ENCODE assay signal across 11 cellular contexts in the genomic region with DNA sequence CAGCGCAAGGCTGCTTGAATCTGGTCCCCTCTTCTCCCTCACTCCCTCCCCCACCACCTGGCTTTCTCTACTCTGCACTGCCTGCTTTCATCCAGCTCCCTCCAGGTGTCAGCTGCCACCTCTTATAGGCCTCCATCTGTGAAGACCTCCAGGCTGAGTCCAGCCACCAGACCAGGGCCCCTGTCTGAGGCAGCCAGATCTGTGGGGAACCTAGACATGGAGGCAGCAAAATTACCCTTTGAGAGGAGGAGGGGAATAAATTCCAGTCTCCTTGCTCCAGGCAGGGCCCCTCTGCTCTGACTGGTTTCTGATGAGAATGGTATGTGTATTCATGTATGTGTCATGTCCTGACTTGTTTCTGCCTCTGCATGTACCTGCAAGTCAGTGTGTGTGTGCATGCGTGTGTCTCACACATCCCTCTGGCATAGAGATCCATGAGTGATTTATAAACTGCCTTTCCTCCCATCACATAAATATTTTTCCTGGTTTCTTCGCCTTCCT. TPM values are rescaled to one million over a fixed set of nuclear protein-coding genes. Genes with fewer than 3 reads are reported as not detected.
DNase-seq lines count a peak whose midpoint lies in the region; ATAC-seq and TF ChIP-seq lines count a peak whose summit lies in the region.
"Had no signal": no experiment of that assay in that cellular context is flagged by ENCODE, and none has a peak within 500 bp of the region (broad histone marks: within the 10 kb centered on the region; RNA-seq: fewer than 3 reads in every experiment).

No MANE protein-coding gene starts in this region.

- H3K27me3 ChIP-seq in hepatocyte (no peaks in the 10 kb centered on the region), Peyer's patch (no peaks in the 10 kb centered on the region)
- H3K27me3 ChIP-seq: ascending aorta, BLaER1 had no signal

- CTCF ChIA-PET in activated CD8-positive, alpha-beta T cell treated with anti-CD3 and anti-CD28 coated beads, Interleukin-2, amount 10 ng/mL, durations not matched to agents 7 days and 5 days (lab: Charles Lee): no interaction called here
- CTCF ChIA-PET in activated CD8-positive, alpha-beta T cell treated with anti-CD3 and anti-CD28 coated beads for 36 hours (lab: Charles Lee): no interaction called here

- H3K4me3 ChIP-seq in hepatocyte (no peak overlapping the region), Peyer's patch (no peak overlapping the region)
- H3K4me3 ChIP-seq: ascending aorta, BLaER1 had no signal

- H3K79me2 ChIP-seq in hepatocyte: peaks cover 56% of the 10 kb centered on the region

- H3K4me1 ChIP-seq in hepatocyte (ENCODE audit: insufficient read depth) (peaks cover 43% of the 10 kb centered on the region), Peyer's patch (peaks cover 0 to 48% (median 0%) of the 10 kb centered on the region in 4 donors)

- H3K9me2 ChIP-seq in hepatocyte (replicated peaks; ENCODE audit: insufficient read depth): no peaks in the 10 kb centered on the region

- H3K27ac Mint-ChIP-seq in activated CD8-positive, alpha-beta T cell treated with anti-CD3 and anti-CD28 coated beads, Interleukin-2, amount 10 ng/mL, durations not matched to agents 7 days and 5 days: peak overlapping the region; percentile 48
- H3K27ac Mint-ChIP-seq in activated CD8-positive, alpha-beta T cell treated with anti-CD3 and anti-CD28 coated beads for 36 hours: no peak overlapping the region
- H3K27ac Mint-ChIP-seq in T-helper 17 cell: peak overlapping the region; percentile 41

- no peak for ATAC-seq in activated CD8-positive, alpha-beta T cell treated with anti-CD3 and anti-CD28 coated beads, Interleukin-2, amount 10 ng/mL, durations not matched to agents 7 days and 5 days
- no peak for ATAC-seq in activated CD8-positive, alpha-beta T cell treated with anti-CD3 and anti-CD28 coated beads for 36 hours
- no peak for ATAC-seq in T-helper 17 cell
- no peak for ATAC-seq in HG03439 (IDR thresholded peaks at IDR 0.05; ENCODE audit: unreplicated experiment)

- no peak overlapping the region for H3K4me3 Mint-ChIP-seq in activated CD8-positive, alpha-beta T cell treated with anti-CD3 and anti-CD28 coated beads, Interleukin-2, amount 10 ng/mL, durations not matched to agents 7 days and 5 days
- H3K4me3 Mint-ChIP-seq in activated CD8-positive, alpha-beta T cell treated with anti-CD3 and anti-CD28 coated beads for 36 hours: no peak overlapping the region
- no peak overlapping the region for H3K4me3 Mint-ChIP-seq in T-helper 17 cell

- no peak overlapping the region for H3K4me2 ChIP-seq in hepatocyte
- H3K4me2 ChIP-seq: BLaER1 had no signal

- peaks cover 13% of the 10 kb centered on the region for H3K4me1 Mint-ChIP-seq in activated CD8-positive, alpha-beta T cell treated with anti-CD3 and anti-CD28 coated beads, Interleukin-2, amount 10 ng/mL, durations not matched to agents 7 days and 5 days (ENCODE audit: low read depth)
- peaks cover 23% of the 10 kb centered on the region for H3K4me1 Mint-ChIP-seq in activated CD8-positive, alpha-beta T cell treated with anti-CD3 and anti-CD28 coated beads for 36 hours (ENCODE audit: low read depth)
- H3K4me1 Mint-ChIP-seq in T-helper 17 cell: peaks cover 51% of the 10 kb centered on the region

- DNase-seq in activated CD8-positive, alpha-beta T cell treated with anti-CD3 and anti-CD28 coated beads, Interleukin-2, amount 10 ng/mL, durations not matched to agents 7 days and 5 days: no peak
- DNase-seq in activated CD8-positive, alpha-beta T cell treated with anti-CD3 and anti-CD28 coated beads for 36 hours: no peak
- no peak for DNase-seq in T-helper 17 cell
- peak; percentile 41 for DNase-seq in hepatocyte (ENCODE audit: low spot score)
- DNase-seq in Peyer's patch: no peak
- no peak for DNase-seq in NCI-H1048 (lab: John Stamatoyannopoulos, UW)
- DNase-seq: activated CD4-positive, alpha-beta T cell treated with anti-CD3 and anti-CD28 coated beads, Interleukin-2, amount 50 U/mL, for 48 hours had no signal

- H4K20me1 ChIP-seq in hepatocyte (ENCODE audit: insufficient read depth, poor library complexity, severe bottlenecking): peaks cover 6% of the 10 kb centered on the region

- H3K9me3 ChIP-seq in T-helper 17 cell (ENCODE audit: control insufficient read depth, low read length, poor library complexity, severe bottlenecking) (no peaks in the 10 kb centered on the region), hepatocyte (ENCODE audit: low read depth) (no peaks in the 10 kb centered on the region), Peyer's patch (no peaks in the 10 kb centered on the region)
- H3K9me3 ChIP-seq: ascending aorta, BLaER1 had no signal

- H3K36me3 ChIP-seq in hepatocyte (replicated peaks; ENCODE audit: insufficient read depth, low read depth) (no peaks in the 10 kb centered on the region), Peyer's patch (peaks cover 0 to 4% (median 0%) of the 10 kb centered on the region in 3 donors)
- H3K36me3 ChIP-seq: ascending aorta had no signal

- no peak overlapping the region for H2AFZ ChIP-seq in hepatocyte

- 87% methylated on average over 3 of the region's 3 CpGs for WGBS in hepatocyte (ENCODE audit: low lambda C conversion rate, missing lambda C conversion rate)

- no peak for TF ChIP-seq CTCF in activated CD8-positive, alpha-beta T cell treated with anti-CD3 and anti-CD28 coated beads for 36 hours (IDR thresholded peaks at IDR 0.05)
- TF ChIP-seq CTCF in hepatocyte (IDR thresholded peaks at IDR 0.05; ENCODE audit: poor library complexity): no peak
- TF ChIP-seq CTCF in Peyer's patch (IDR thresholded peaks at IDR 0.05): no peak

- H3K9me3 Mint-ChIP-seq in activated CD8-positive, alpha-beta T cell treated with anti-CD3 and anti-CD28 coated beads, Interleukin-2, amount 10 ng/mL, durations not matched to agents 7 days and 5 days (ENCODE audit: insufficient read depth): peaks cover 6% of the 10 kb centered on the region
- peaks cover 5% of the 10 kb centered on the region for H3K9me3 Mint-ChIP-seq in activated CD8-positive, alpha-beta T cell treated with anti-CD3 and anti-CD28 coated beads for 36 hours

- peaks cover 31% of the 10 kb centered on the region for H3K36me3 Mint-ChIP-seq in activated CD8-positive, alpha-beta T cell treated with anti-CD3 and anti-CD28 coated beads, Interleukin-2, amount 10 ng/mL, durations not matched to agents 7 days and 5 days (ENCODE audit: low read depth)
- H3K36me3 Mint-ChIP-seq in activated CD8-positive, alpha-beta T cell treated with anti-CD3 and anti-CD28 coated beads for 36 hours (ENCODE audit: low read depth): peaks cover 9% of the 10 kb centered on the region
- H3K36me3 Mint-ChIP-seq in T-helper 17 cell (ENCODE audit: low read depth): peaks cover 14% of the 10 kb centered on the region

- no peak for TF ChIP-seq POLR2A in Peyer's patch (IDR thresholded peaks at IDR 0.05)

- intact Hi-C loops in activated CD8-positive, alpha-beta T cell treated with anti-CD3 and anti-CD28 coated beads for 36 hours (cut with micrococcal nuclease): no loop called here

- POLR2A ChIA-PET in activated CD8-positive, alpha-beta T cell treated with anti-CD3 and anti-CD28 coated beads, Interleukin-2, amount 10 ng/mL, durations not matched to agents 7 days and 5 days (lab: Charles Lee): no interaction called here
- POLR2A ChIA-PET in activated CD8-positive, alpha-beta T cell treated with anti-CD3 and anti-CD28 coated beads for 36 hours (lab: Charles Lee): no interaction called here

- H3K27ac ChIP-seq in hepatocyte (peak overlapping the region; percentile 78), temporal lobe (ENCODE audit: low read depth, low read length) (peak overlapping the region; percentile 77), Peyer's patch (no peak overlapping the region)
- H3K27ac ChIP-seq: ascending aorta, BLaER1 had no signal

- peaks cover 9% of the 10 kb centered on the region for H3K27me3 Mint-ChIP-seq in activated CD8-positive, alpha-beta T cell treated with anti-CD3 and anti-CD28 coated beads, Interleukin-2, amount 10 ng/mL, durations not matched to agents 7 days and 5 days (ENCODE audit: low read depth)
- no peaks in the 10 kb centered on the region for H3K27me3 Mint-ChIP-seq in activated CD8-positive, alpha-beta T cell treated with anti-CD3 and anti-CD28 coated beads for 36 hours
- H3K27me3 Mint-ChIP-seq in T-helper 17 cell: no peaks in the 10 kb centered on the region

RNA-seq across cellular contexts. Expression of gene MINK1, which starts 21.1 kb away (rescaled TPM):
- total RNA-seq in activated CD8-positive, alpha-beta T cell treated with anti-CD3 and anti-CD28 coated beads, Interleukin-2, amount 10 ng/mL, durations not matched to agents 7 days and 5 days: 10 to 100 TPM; 68.1 to 73.2 TPM
- total RNA-seq in activated CD8-positive, alpha-beta T cell treated with anti-CD3 and anti-CD28 coated beads for 36 hours: 10 to 100 TPM; 50.8 to 51.5 TPM
- total RNA-seq in T-helper 17 cell (100 to 1,000 TPM; 188 to 263 TPM), hepatocyte (24.4 and 45.3 TPM in 2 replicates), temporal lobe (22.9 TPM), Peyer's patch (100 to 1,000 TPM; 111 to 278 (median 223) TPM)
- polyA plus RNA-seq in hepatocyte: 39.7 and 49.4 TPM in 2 replicates

RNA-seq across cellular contexts. Expression of gene C17orf107, which starts 45.1 kb away (rescaled TPM):
- 1 to 10 TPM in 1 of 2 experiments, under 1 TPM in 1; 0.97 to 1.1 TPM for total RNA-seq in activated CD8-positive, alpha-beta T cell treated with anti-CD3 and anti-CD28 coated beads, Interleukin-2, amount 10 ng/mL, durations not matched to agents 7 days and 5 days
- 1 to 10 TPM; 3.0 to 3.6 TPM for total RNA-seq in activated CD8-positive, alpha-beta T cell treated with anti-CD3 and anti-CD28 coated beads for 36 hours
- total RNA-seq in T-helper 17 cell (10 to 100 TPM; 10.7 to 12.8 TPM), hepatocyte (7.4 and 9.1 TPM in 2 replicates), temporal lobe (3.7 TPM), Peyer's patch (1 to 10 TPM in 2 of 4 donors, under 1 TPM in 2; 0.66 to 5.0 (median 1.5) TPM)
- polyA plus RNA-seq in hepatocyte: 8.8 and 14.1 TPM in 2 replicates
- total RNA-seq: ascending aorta had no signal

RNA-seq across cellular contexts. Expression of gene PLD2, which starts 47.3 kb away (rescaled TPM):
- total RNA-seq in activated CD8-positive, alpha-beta T cell treated with anti-CD3 and anti-CD28 coated beads, Interleukin-2, amount 10 ng/mL, durations not matched to agents 7 days and 5 days: 10 to 100 TPM; 11.6 to 20.0 TPM
- total RNA-seq in activated CD8-positive, alpha-beta T cell treated with anti-CD3 and anti-CD28 coated beads for 36 hours: 1 to 10 TPM; 6.2 to 6.8 TPM
- total RNA-seq in T-helper 17 cell (10 to 100 TPM; 30.6 to 32.8 TPM), hepatocyte (13.9 and 25.2 TPM in 2 replicates), temporal lobe (7.4 TPM), Peyer's patch (10 to 100 TPM; 14.4 to 33.8 (median 26.6) TPM)
- 21.8 and 27.3 TPM in 2 replicates for polyA plus RNA-seq in hepatocyte

RNA-seq across cellular contexts. Expression of gene CHRNE, which starts 48.7 kb away (rescaled TPM):
- under 1 TPM; 0.26 to 0.45 TPM for total RNA-seq in activated CD8-positive, alpha-beta T cell treated with anti-CD3 and anti-CD28 coated beads, Interleukin-2, amount 10 ng/mL, durations not matched to agents 7 days and 5 days
- under 1 TPM; 0.45 to 0.78 TPM for total RNA-seq in activated CD8-positive, alpha-beta T cell treated with anti-CD3 and anti-CD28 coated beads for 36 hours
- 1 to 10 TPM; 1.1 to 1.6 TPM for total RNA-seq in T-helper 17 cell
- total RNA-seq in hepatocyte: 0.60 and 1.0 TPM in 2 replicates
- 0.83 and 1.2 TPM in 2 replicates for polyA plus RNA-seq in hepatocyte
- 0.25 TPM for total RNA-seq in temporal lobe
- not detected for total RNA-seq in Peyer's patch
- total RNA-seq: ascending aorta had no signal

Comparison
In these comparisons a context has a peak if more than half of its experiments do, and no peak if none do; other contexts are left out.
1. H3K27ac ChIP-seq: peak in hepatocyte (single experiment) and temporal lobe (single experiment); none in Peyer's patch (0 of 4).